In genomic region chr6:52115145-52115741, GRCh38 we compare ENCODE assay signal across 25 cellular contexts. TPM values are rescaled to one million over a fixed set of nuclear protein-coding genes. Genes with fewer than 3 reads are reported as not detected.
DNase-seq lines count a peak whose midpoint lies in the region; ATAC-seq and TF ChIP-seq lines count a peak whose summit lies in the region.
"Had no signal": no experiment of that assay in that cellular context is flagged by ENCODE, and none has a peak within 500 bp of the region (broad histone marks: within the 10 kb centered on the region; RNA-seq: fewer than 3 reads in every experiment).

No MANE protein-coding gene starts in this region.

- H3K36me3 ChIP-seq in psoas muscle (ENCODE audit: insufficient read depth in 1 of 2, low read depth in 1 of 2) (no peaks in the 10 kb centered on the region), spleen (no peaks in the 10 kb centered on the region), SK-N-SH (replicated peaks in 1 of 2; ENCODE audit: control insufficient read depth in 1 of 2, insufficient read depth in 2 of 2, low read length in 1 of 2) (no peaks in the 10 kb centered on the region)
- H3K36me3 ChIP-seq: BE2C, Peyer's patch had no signal

- no peaks in the 10 kb centered on the region for H3K79me1 ChIP-seq in H9 (ENCODE audit: insufficient read depth, low read depth, low read length, poor library complexity, severe bottlenecking)

- no peaks in the 10 kb centered on the region for H3K9me2 ChIP-seq in SK-N-SH

- 74 to 85% (median 82%) methylated on average over 3 of the region's 3 CpGs for WGBS in psoas muscle, 3 donors
- 81 to 90% (median 88%) methylated on average over 3 of the region's 3 CpGs for WGBS in spleen, 5 donors
- WGBS in SK-N-SH (ENCODE audit: low lambda C conversion rate): 44% methylated on average over 3 of the region's 3 CpGs
- no CpG with 5 or more reads among the region's 3 CpGs for WGBS in H9 (ENCODE audit: extremely low coverage, insufficient read length, low lambda C conversion rate)

- no peak overlapping the region for H3K4me3 Mint-ChIP-seq in H9
- H3K4me3 Mint-ChIP-seq: CD4-positive, CD25-positive, alpha-beta regulatory T cell; IgD-negative memory B cell had no signal

- H2BK20ac ChIP-seq in H9 (ENCODE audit: low read depth, low read length, poor library complexity, severe bottlenecking): no peak overlapping the region

- H3K14ac ChIP-seq in H9 (ENCODE audit: insufficient read depth, low read length): no peak overlapping the region

- intact Hi-C loops in psoas muscle (cut with DNase I): no loop called here
- intact Hi-C loops in spleen (cut with DNase I; ENCODE audit: low total_unique reads): no loop called here

- no peak overlapping the region for H4K91ac ChIP-seq in H9 (ENCODE audit: insufficient read length, low read depth, low read length)

- no peak overlapping the region for H4K5ac ChIP-seq in H9 (ENCODE audit: insufficient read length, low read depth, low read length)

- no peak overlapping the region for H4K8ac ChIP-seq in H9 (replicated peaks; ENCODE audit: insufficient read length, low read depth, low read length)

- H3K4me1 Mint-ChIP-seq in H9: 0 out of 4 replicates have a peak, but pooled peaks cover 0 to 4% of the 10 kb centered on the region in 2 experiments
- H3K4me1 Mint-ChIP-seq: CD4-positive, CD25-positive, alpha-beta regulatory T cell had no signal

- no peak overlapping the region for H3K56ac ChIP-seq in H9 (ENCODE audit: insufficient read length, low read depth, low read length)

- H3K27ac Mint-ChIP-seq in H9: no peak overlapping the region; a peak in 1 of 7 replicates
- H3K27ac Mint-ChIP-seq: CD4-positive, CD25-positive, alpha-beta regulatory T cell had no signal

- CTCF ChIA-PET in SK-N-SH (lab: Yijun Ruan, JAX): interaction anchor here (1.6 kb wide), 1 partner anchor 119 kb away, joined by 4 read pairs; no protein-coding TSS in a partner anchor

- H3K27ac ChIP-seq in psoas muscle (peak overlapping the region; percentile 80), spleen (no peak overlapping the region), SK-N-SH (ENCODE audit: low read depth in 2 of 2, low read length in 1 of 2) (no peak overlapping the region), H9 (ENCODE audit: insufficient read length, low read depth, low read length) (no peak overlapping the region)
- H3K27ac ChIP-seq: A549, GM23248, Peyer's patch had no signal

- H3K9ac ChIP-seq in SK-N-SH (no peak overlapping the region), H9 (ENCODE audit: extremely low read depth, insufficient read length, low read length) (no peak overlapping the region)
- H3K9ac ChIP-seq: GM23248 had no signal

- peaks cover 1 to 6% (median 4%) of the 10 kb centered on the region in 3 experiments; a peak in 6 of 7 replicates for H3K36me3 Mint-ChIP-seq in H9 (ENCODE audit: insufficient read depth in 1 of 3, low read depth in 3 of 3)
- H3K36me3 Mint-ChIP-seq: CD4-positive, CD25-positive, alpha-beta regulatory T cell; IgD-negative memory B cell had no signal

- no peak overlapping the region for H2BK120ac ChIP-seq in H9 (ENCODE audit: low read depth, low read length, poor library complexity, severe bottlenecking)

- no peak for TF ChIP-seq EP300 in SK-N-SH (IDR thresholded peaks at IDR 0.05; ENCODE audit: borderline replicate concordance in 1 of 2, low read depth in 1 of 2, low read length in 1 of 2)

- no peak for ATAC-seq in psoas muscle
- ATAC-seq: A549, GM12878 had no signal

- no peak overlapping the region for H2AK5ac ChIP-seq in H9 (ENCODE audit: insufficient read length, low read length)

- no peak overlapping the region for H3T11ph ChIP-seq in H9 (ENCODE audit: low read length)

- no peaks in the 10 kb centered on the region for H3F3A ChIP-seq in SK-N-SH (replicated peaks; ENCODE audit: insufficient read depth)

- H3K9me3 Mint-ChIP-seq in H9: peaks cover 6 to 7% of the 10 kb centered on the region in 2 experiments; a peak in 4 of 5 replicates

- H3K27me3 ChIP-seq in psoas muscle (ENCODE audit: insufficient read depth in 3 of 3, low read length in 2 of 3) (no peaks in the 10 kb centered on the region), spleen (replicated peaks in 1 of 7) (peaks cover 0 to 7% (median 0%) of the 10 kb centered on the region in 7 donors), SK-N-SH (ENCODE audit: insufficient read depth) (no peaks in the 10 kb centered on the region), H9 (ENCODE audit: insufficient read depth, low read length) (no peaks in the 10 kb centered on the region)
- H3K27me3 ChIP-seq: BE2C, Peyer's patch had no signal

- H2AFZ ChIP-seq in SK-N-SH (ENCODE audit: low read depth) (no peak overlapping the region), H9 (ENCODE audit: low read length) (no peak overlapping the region)
- H2AFZ ChIP-seq: GM23248 had no signal

- peaks cover 2% of the 10 kb centered on the region; the same call in 1 of the 2 replicates for H3K27me3 Mint-ChIP-seq in H9 (ENCODE audit: low read depth)

- H4K20me1 ChIP-seq in SK-N-SH (ENCODE audit: insufficient read depth): no peaks in the 10 kb centered on the region
- H4K20me1 ChIP-seq in H9 (ENCODE audit: control insufficient read depth, insufficient read depth, insufficient read length): no peaks in the 10 kb centered on the region

- no peak overlapping the region for H3K18ac ChIP-seq in H9 (ENCODE audit: insufficient read length, low read depth, low read length)

- H3K4me2 ChIP-seq in SK-N-SH (no peak overlapping the region), H9 (ENCODE audit: insufficient read depth, insufficient read length, low read length) (no peak overlapping the region)
- H3K4me2 ChIP-seq: A549 had no signal

- H2BK5ac ChIP-seq in H9 (ENCODE audit: insufficient read length, low read length): no peak overlapping the region

- H3K79me2 ChIP-seq in SK-N-SH (ENCODE audit: insufficient read depth): no peaks in the 10 kb centered on the region
- no peaks in the 10 kb centered on the region for H3K79me2 ChIP-seq in H9 (ENCODE audit: insufficient read depth, low read length)

- H3K9me3 ChIP-seq in psoas muscle (no peaks in the 10 kb centered on the region), spleen (peaks cover 0 to 23% (median 15%) of the 10 kb centered on the region in 8 donors), SK-N-SH (no peaks in the 10 kb centered on the region), H9 (ENCODE audit: control insufficient read depth, low read depth, low read length) (no peaks in the 10 kb centered on the region)
- H3K9me3 ChIP-seq: A549, BE2C had no signal

- no peak overlapping the region for H2BK12ac ChIP-seq in H9 (ENCODE audit: insufficient read length, low read depth, low read length)

- no peak for TF ChIP-seq POLR2A in spleen (IDR thresholded peaks at IDR 0.05)

- no peak for TF ChIP-seq RAD21 in SK-N-SH (IDR thresholded peaks at IDR 0.05; ENCODE audit: low read length)

- TF ChIP-seq CTCF in psoas muscle (IDR thresholded peaks at IDR 0.05) (no peak), spleen (IDR thresholded peaks at IDR 0.05 in 8 of 11, conservative IDR thresholded peaks at IDR 0.05 in 3 of 11) (no peak), SK-N-SH (IDR thresholded peaks at IDR 0.05) (no peak), H9 (conservative IDR thresholded peaks at IDR 0.05) (no peak)

- H3K23me2 ChIP-seq in H9 (ENCODE audit: insufficient read length, low read depth, low read length, poor library complexity, severe bottlenecking): no peaks in the 10 kb centered on the region

- POLR2A ChIA-PET in SK-N-SH (lab: Yijun Ruan, JAX): no interaction called here

- peak; percentile 23 for DNase-seq in Daoy (ENCODE audit: low read depth)
- DNase-seq in RKO (ENCODE audit: low spot score): peak; percentile 5
- DNase-seq in kidney tubule cell (ENCODE audit: low spot score): peak; percentile 71
- no peak for DNase-seq in psoas muscle
- DNase-seq in spleen: no peak
- no peak for DNase-seq in UCSD-AML1 (lab: John Stamatoyannopoulos, UW; ENCODE audit: unreplicated experiment)
- no peak for DNase-seq in SK-N-SH
- no peak for DNase-seq in H9
- DNase-seq: BE2C; CD4-positive, CD25-positive, alpha-beta regulatory T cell; DMS 273 treated with DMSO at 0.1 percent for 48 hours; DMS79 treated with DMSO at 0.1 percent for 48 hours; GM23248; HCEC 1CT; MV-4-11; NCI-H2029 treated with DMSO at 0.1 percent for 48 hours; NCI-H2171; NCI-H345; NCI-H524; NCI-H774; Peyer's patch; Right ventricle myocardium superior had no signal

- no peak overlapping the region for H3K4me3 ChIP-seq in psoas muscle
- H3K4me3 ChIP-seq in spleen: no peak overlapping the region
- H3K4me3 ChIP-seq in SK-N-SH (ENCODE audit: low read depth in 2 of 2, low read length in 1 of 2): no peak overlapping the region
- H3K4me3 ChIP-seq: A549, GM12878, GM23248, Peyer's patch had no signal

- no peak overlapping the region for H3K23ac ChIP-seq in H9 (ENCODE audit: insufficient read length, low read depth, low read length)

- H3K4ac ChIP-seq in H9 (ENCODE audit: low read depth, low read length): no peak overlapping the region

- no peak overlapping the region for H2BK15ac ChIP-seq in H9 (ENCODE audit: low read depth, low read length)

- H3K4me1 ChIP-seq in psoas muscle (peaks cover 15% of the 10 kb centered on the region), spleen (no peaks in the 10 kb centered on the region), SK-N-SH (ENCODE audit: control insufficient read depth in 1 of 2, insufficient read depth in 2 of 2, low read depth in 1 of 2, low read length in 1 of 2) (no peaks in the 10 kb centered on the region), H9 (ENCODE audit: insufficient read depth, low read length) (no peaks in the 10 kb centered on the region)
- H3K4me1 ChIP-seq: A549, BE2C had no signal

TF ChIP-seq in SK-N-SH, 30 proteins besides CTCF, POLR2A, EP300 and RAD21 (continues in another document):
- TF ChIP-seq USF1 (IDR thresholded peaks at IDR 0.05; ENCODE audit: borderline replicate concordance, low read depth) (no peak), RXRA (IDR thresholded peaks at IDR 0.05; ENCODE audit: borderline replicate concordance, low read depth) (no peak), MEF2A (IDR thresholded peaks at IDR 0.05; ENCODE audit: borderline replicate concordance, low read depth) (no peak), RCOR1 (IDR thresholded peaks at IDR 0.05; ENCODE audit: low read length) (no peak), FOXM1 (IDR thresholded peaks at IDR 0.05; ENCODE audit: low read depth) (no peak), GABPA (IDR thresholded peaks at IDR 0.05; ENCODE audit: low read depth) (no peak)

RNA-seq across cellular contexts. Expression of gene PKHD1, which starts 27.8 kb away (rescaled TPM):
- under 0.01 TPM in 1 of 2 replicates, not detected in the other for total RNA-seq in Daoy (2014; rRNA removed; shearing (Covaris generic))
- total RNA-seq in psoas muscle (under 1 TPM in 3 of 4 donors, not detected in 1; 0.02 to 0.11 (median 0.04) TPM), spleen (not detected), H9 (2021) (0.07 and 0.09 TPM in 2 replicates)
- polyA plus RNA-seq in psoas muscle (under 1 TPM in 2 of 3 donors, not detected in 1; under 0.01 to 0.01 TPM), spleen (not detected), SK-N-SH (2012; rRNA removed) (under 0.01 TPM in 1 of 2 replicates, not detected in the other)
- polyA plus RNA-seq in SK-N-SH (2012; cell fraction: cytosol; rRNA removed): under 0.01 and 0.01 TPM in 2 replicates
- under 0.01 and 0.01 TPM in 2 replicates for polyA plus RNA-seq in SK-N-SH (2012; cell fraction: nucleus; rRNA removed)
- total RNA-seq: GM23248, Right ventricle myocardium superior had no signal
- polyA plus RNA-seq: A549; CD4-positive, CD25-positive, alpha-beta regulatory T cell; GM23248; IgD-negative memory B cell had no signal

Comparison
In these comparisons a context has a peak if more than half of its experiments do, and no peak if none do; other contexts are left out.
1. DNase-seq: peak in Daoy (single experiment), RKO (single experiment) and kidney tubule cell (single experiment); none in psoas muscle (0 of 2), spleen (single experiment), UCSD-AML1 (single experiment), SK-N-SH (single experiment) and H9 (single experiment).